In the genomic region with DNA sequence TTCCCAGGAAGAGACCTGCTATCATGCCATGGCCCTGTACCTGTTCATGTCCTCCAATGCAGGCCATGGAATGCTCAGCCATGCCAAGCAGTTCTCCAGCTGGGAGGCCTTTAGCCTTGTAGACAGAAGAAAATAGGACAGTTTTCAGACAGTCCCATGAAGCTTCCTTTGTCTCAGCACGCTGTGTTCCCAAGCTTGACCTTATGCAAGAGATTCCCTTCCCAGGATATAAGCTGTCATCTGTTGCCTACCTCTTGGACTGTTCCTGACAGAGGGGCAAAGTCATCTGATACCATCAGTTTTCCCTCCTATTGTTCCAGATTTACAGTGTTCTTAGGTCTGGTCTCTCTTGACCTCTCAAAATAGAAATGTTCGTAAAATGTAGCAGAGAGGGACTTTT, we compare ENCODE assay signal across 19 cellular contexts.
A peak's percentile ranks its signal among the peaks of the same experiment; 100 is the strongest.
DNase-seq lines count a peak whose midpoint lies in the region; ATAC-seq and TF ChIP-seq lines count a peak whose summit lies in the region.
"Had no signal": no experiment of that assay in that cellular context is flagged by ENCODE, and none has a peak within 500 bp of the region (broad histone marks: within the 10 kb centered on the region; RNA-seq: fewer than 3 reads in every experiment).

No MANE protein-coding gene starts in this region.

- no peak overlapping the region for H3K4me3 Mint-ChIP-seq in CD4-positive, alpha-beta memory T cell
- H3K4me3 Mint-ChIP-seq in H9 = no peak overlapping the region
- H3K4me3 Mint-ChIP-seq: activated naive CD8-positive, alpha-beta T cell treated with anti-CD3 and anti-CD28 coated beads, Interleukin-2, amount 10 ng/mL, durations not matched to agents 7 days and 5 days; dendritic cell treated with granulocyte-macrophage colony-stimulating factor and Interleukin-4, amounts not matched to agents 40 ng/mL and 50 ng/mL, for 4 days; T-helper 1 cell treated with Interleukin-12 subunit alpha and Interleukin-12 subunit beta and Interleukin-4 antibody, amounts not matched to agents 30 μg/mL and 1 μg/mL, for 36 hours had no signal

- no peak for TF ChIP-seq EP300 in gastroesophageal sphincter (IDR thresholded peaks at IDR 0.05)

- H3K27me3 ChIP-seq in BLaER1 (no peaks in the 10 kb centered on the region), gastroesophageal sphincter (no peaks in the 10 kb centered on the region), psoas muscle (ENCODE audit: insufficient read depth in 3 of 3, low read length in 2 of 3) (no peaks in the 10 kb centered on the region), H9 (ENCODE audit: insufficient read depth, low read length) (no peaks in the 10 kb centered on the region)
- H3K27me3 ChIP-seq in CD4-positive, alpha-beta memory T cell (ENCODE audit: insufficient read depth, low read length) = no peaks in the 10 kb centered on the region
- H3K27me3 ChIP-seq: hepatocyte had no signal

- no peaks in the 10 kb centered on the region for H3K79me1 ChIP-seq in H9 (ENCODE audit: insufficient read depth, low read depth, low read length, poor library complexity, severe bottlenecking)

- no peaks in the 10 kb centered on the region for H3K9me3 Mint-ChIP-seq in CD4-positive, alpha-beta memory T cell
- no peaks in the 10 kb centered on the region for H3K9me3 Mint-ChIP-seq in H9
- H3K9me3 Mint-ChIP-seq: activated naive CD8-positive, alpha-beta T cell treated with anti-CD3 and anti-CD28 coated beads, Interleukin-2, amount 10 ng/mL, durations not matched to agents 7 days and 5 days; dendritic cell treated with granulocyte-macrophage colony-stimulating factor and Interleukin-4, amounts not matched to agents 40 ng/mL and 50 ng/mL, for 4 days; T-helper 1 cell treated with Interleukin-12 subunit alpha and Interleukin-12 subunit beta and Interleukin-4 antibody, amounts not matched to agents 30 μg/mL and 1 μg/mL, for 36 hours had no signal

- CTCF ChIA-PET in CD4-positive, alpha-beta memory T cell (lab: Charles Lee; ENCODE audit: partially characterized antibody) = interaction anchor here (0.8 to 4.2 kb wide), 4 partner anchors 31 to 103 kb away, joined by 3 to 18 read pairs (median 4); no protein-coding TSS in a partner anchor

- intact Hi-C loops in CD4-positive, alpha-beta memory T cell (cut with micrococcal nuclease) = no loop called here
- intact Hi-C loops in psoas muscle (cut with DNase I) = no loop called here

- H2BK12ac ChIP-seq in H9 (ENCODE audit: insufficient read length, low read depth, low read length) = no peak overlapping the region

- H3K56ac ChIP-seq in H9 (ENCODE audit: insufficient read length, low read depth, low read length) = no peak overlapping the region

- no peak for TF ChIP-seq CTCF in gastroesophageal sphincter (IDR thresholded peaks at IDR 0.05)
- no peak for TF ChIP-seq CTCF in psoas muscle (IDR thresholded peaks at IDR 0.05)
- no peak for TF ChIP-seq CTCF in H9 (conservative IDR thresholded peaks at IDR 0.05)

- DNase-seq in CD4-positive, alpha-beta memory T cell = no peak
- no peak for DNase-seq in psoas muscle
- DNase-seq in D341Med (ENCODE audit: low spot score) = no peak
- DNase-seq in kidney glomerular epithelial cell (lab: John Stamatoyannopoulos, UW) = no peak
- no peak for DNase-seq in activated CD4-positive, alpha-beta T cell treated with anti-CD3 and anti-CD28 coated beads for 48 hours
- no peak for DNase-seq in H9
- DNase-seq: activated naive CD8-positive, alpha-beta T cell treated with anti-CD3 and anti-CD28 coated beads, Interleukin-2, amount 10 ng/mL, durations not matched to agents 7 days and 5 days; NCI-H1105 treated with DMSO at 0.1 percent for 48 hours; NCI-H2081 treated with DMSO at 0.1 percent for 48 hours; NK-92 treated with Interleukin-12 subunit alpha and Interleukin-12 subunit beta, amount 100 ng/mL, for 24 hours; small intestine; stimulated activated CD4-positive, alpha-beta T cell treated with anti-CD3 and anti-CD28 coated beads, Interleukin-4, amount 100 ng/mL, for 24 hours had no signal

- no peak overlapping the region for H4K8ac ChIP-seq in H9 (replicated peaks; ENCODE audit: insufficient read length, low read depth, low read length)

- H3K27ac ChIP-seq in BLaER1 (peak overlapping the region; percentile 39; the same call in 1 of the 2 replicates), gastroesophageal sphincter (peak overlapping the region in 3 of 4 donors; percentile 9 to 62 (median 57)), psoas muscle (peak overlapping the region; percentile 21), H9 (ENCODE audit: insufficient read length, low read depth, low read length) (no peak overlapping the region)
- no peak overlapping the region for H3K27ac ChIP-seq in CD4-positive, alpha-beta memory T cell (ENCODE audit: low read depth, low read length)
- H3K27ac ChIP-seq: hepatocyte had no signal

- H3K36me3 ChIP-seq in BLaER1 = peaks cover 99% of the 10 kb centered on the region
- peaks cover 93% of the 10 kb centered on the region for H3K36me3 ChIP-seq in CD4-positive, alpha-beta memory T cell (ENCODE audit: insufficient read depth, low read length)
- peaks cover 6 to 100% of the 10 kb centered on the region in 2 donors for H3K36me3 ChIP-seq in gastroesophageal sphincter
- peaks cover 3 to 100% of the 10 kb centered on the region in 2 donors for H3K36me3 ChIP-seq in psoas muscle (ENCODE audit: insufficient read depth in 1 of 2, low read depth in 1 of 2)

- no peaks in the 10 kb centered on the region for H3K23me2 ChIP-seq in H9 (ENCODE audit: insufficient read length, low read depth, low read length, poor library complexity, severe bottlenecking)

- TF ChIP-seq POLR2A in gastroesophageal sphincter (IDR thresholded peaks at IDR 0.05) = no peak

- H3K4me1 ChIP-seq in BLaER1 (peaks cover 99% of the 10 kb centered on the region), gastroesophageal sphincter (peaks cover 0 to 62% (median 11%) of the 10 kb centered on the region in 3 donors), psoas muscle (peaks cover 4% of the 10 kb centered on the region), H9 (ENCODE audit: insufficient read depth, low read length) (no peaks in the 10 kb centered on the region)
- H3K4me1 ChIP-seq in CD4-positive, alpha-beta memory T cell (ENCODE audit: insufficient read depth, low read length) = no peaks in the 10 kb centered on the region

- peaks cover 0 to 4% (median 1%) of the 10 kb centered on the region in 4 donors for H3K4me1 Mint-ChIP-seq in CD4-positive, alpha-beta memory T cell
- no peaks in the 10 kb centered on the region for H3K4me1 Mint-ChIP-seq in H9
- H3K4me1 Mint-ChIP-seq: activated naive CD8-positive, alpha-beta T cell treated with anti-CD3 and anti-CD28 coated beads, Interleukin-2, amount 10 ng/mL, durations not matched to agents 7 days and 5 days had no signal

- no peak for ATAC-seq in gastroesophageal sphincter
- peak in 2 of 4 donors; percentile 20 to 24 for ATAC-seq in psoas muscle
- ATAC-seq: Panc1 had no signal

- H3K79me2 ChIP-seq in H9 (ENCODE audit: insufficient read depth, low read length) = no peaks in the 10 kb centered on the region; the same call in 1 of the 2 replicates

- H4K20me1 ChIP-seq in BLaER1 (peaks cover 27% of the 10 kb centered on the region), H9 (ENCODE audit: control insufficient read depth, insufficient read depth, insufficient read length) (peaks cover 2% of the 10 kb centered on the region)

- WGBS in gastroesophageal sphincter (ENCODE audit: low coverage in 1 of 2), 2 donors = 83 to 96% methylated on average over 1 to 2 of the region's 2 CpGs
- WGBS in psoas muscle, 3 donors = 69 to 93% (median 83%) methylated on average over 2 of the region's 2 CpGs
- no CpG with 5 or more reads among the region's 2 CpGs for WGBS in H9 (ENCODE audit: extremely low coverage, insufficient read length, low lambda C conversion rate)

- H3K4ac ChIP-seq in H9 (ENCODE audit: low read depth, low read length) = no peak overlapping the region

- H3K4me3 ChIP-seq in BLaER1 (no peak overlapping the region), gastroesophageal sphincter (no peak overlapping the region), psoas muscle (no peak overlapping the region)
- H3K4me3 ChIP-seq in CD4-positive, alpha-beta memory T cell (ENCODE audit: low read length in 2 of 2) = no peak overlapping the region
- H3K4me3 ChIP-seq: hepatocyte had no signal

- H4K91ac ChIP-seq in H9 (ENCODE audit: insufficient read length, low read depth, low read length) = no peak overlapping the region

- H2BK5ac ChIP-seq in H9 (ENCODE audit: insufficient read length, low read length) = no peak overlapping the region

- no peaks in the 10 kb centered on the region for H3K27me3 Mint-ChIP-seq in CD4-positive, alpha-beta memory T cell
- H3K27me3 Mint-ChIP-seq in H9 (ENCODE audit: low read depth) = no peaks in the 10 kb centered on the region
- H3K27me3 Mint-ChIP-seq: activated naive CD8-positive, alpha-beta T cell treated with anti-CD3 and anti-CD28 coated beads, Interleukin-2, amount 10 ng/mL, durations not matched to agents 7 days and 5 days; dendritic cell treated with granulocyte-macrophage colony-stimulating factor and Interleukin-4, amounts not matched to agents 40 ng/mL and 50 ng/mL, for 4 days; progenitor cell of endocrine pancreas had no signal

- no peak overlapping the region for H3K23ac ChIP-seq in H9 (ENCODE audit: insufficient read length, low read depth, low read length)

- H3K4me2 ChIP-seq in BLaER1 (peak overlapping the region; percentile 70), H9 (ENCODE audit: insufficient read depth, insufficient read length, low read length) (no peak overlapping the region)
- H3K4me2 ChIP-seq: hepatocyte had no signal

- no peak overlapping the region for H2AK5ac ChIP-seq in H9 (ENCODE audit: insufficient read length, low read length)

- H2BK20ac ChIP-seq in H9 (ENCODE audit: low read depth, low read length, poor library complexity, severe bottlenecking) = no peak overlapping the region

- no peak overlapping the region for H3K9ac ChIP-seq in BLaER1
- H3K9ac ChIP-seq in H9 (ENCODE audit: extremely low read depth, insufficient read length, low read length) = no peak overlapping the region

- no peak overlapping the region for H3K14ac ChIP-seq in H9 (ENCODE audit: insufficient read depth, low read length)

- H3T11ph ChIP-seq in H9 (ENCODE audit: low read length) = no peak overlapping the region

- no peak overlapping the region for H2AFZ ChIP-seq in H9 (ENCODE audit: low read length)
- H2AFZ ChIP-seq: hepatocyte had no signal

- peaks cover 73 to 94% of the 10 kb centered on the region in 2 donors for H3K36me3 Mint-ChIP-seq in CD4-positive, alpha-beta memory T cell
- peaks cover 67 to 94% (median 93%) of the 10 kb centered on the region in 3 experiments for H3K36me3 Mint-ChIP-seq in H9 (ENCODE audit: insufficient read depth in 1 of 3, low read depth in 3 of 3)

- H2BK15ac ChIP-seq in H9 (ENCODE audit: low read depth, low read length) = no peak overlapping the region

- H2BK120ac ChIP-seq in H9 (ENCODE audit: low read depth, low read length, poor library complexity, severe bottlenecking) = no peak overlapping the region

- no peak overlapping the region for H3K18ac ChIP-seq in H9 (ENCODE audit: insufficient read length, low read depth, low read length)

- H3K27ac Mint-ChIP-seq in CD4-positive, alpha-beta memory T cell = peak overlapping the region in 4 of 7 donors; percentile 22 to 50 (median 30)
- H3K27ac Mint-ChIP-seq in H9 = no peak overlapping the region
- H3K27ac Mint-ChIP-seq: activated naive CD8-positive, alpha-beta T cell treated with anti-CD3 and anti-CD28 coated beads, Interleukin-2, amount 10 ng/mL, durations not matched to agents 7 days and 5 days; dendritic cell treated with granulocyte-macrophage colony-stimulating factor and Interleukin-4, amounts not matched to agents 40 ng/mL and 50 ng/mL, for 4 days had no signal

- no peak overlapping the region for H4K5ac ChIP-seq in H9 (ENCODE audit: insufficient read length, low read depth, low read length)

- H3K9me3 ChIP-seq in BLaER1 (no peaks in the 10 kb centered on the region), gastroesophageal sphincter (no peaks in the 10 kb centered on the region), psoas muscle (no peaks in the 10 kb centered on the region), H9 (ENCODE audit: control insufficient read depth, low read depth, low read length) (no peaks in the 10 kb centered on the region)
- no peaks in the 10 kb centered on the region for H3K9me3 ChIP-seq in CD4-positive, alpha-beta memory T cell (ENCODE audit: control insufficient read depth in 1 of 2, low read length in 2 of 2)

- POLR2A ChIA-PET in CD4-positive, alpha-beta memory T cell (lab: Charles Lee; ENCODE audit: partially characterized antibody) = interaction anchor here (4.6 kb wide), 1 partner anchor 68 kb away, joined by 16 read pairs; no protein-coding TSS in a partner anchor

Comparison
In these comparisons a context has a peak if more than half of its experiments do, and no peak if none do; other contexts are left out.
1. H3K27ac ChIP-seq: peak in BLaER1 (single experiment), gastroesophageal sphincter (3 of 4) and psoas muscle (single experiment); none in CD4-positive, alpha-beta memory T cell (single experiment) and H9 (single experiment).
2. H3K27ac Mint-ChIP-seq: peak in CD4-positive, alpha-beta memory T cell (4 of 7); none in H9 (0 of 3).